ENCODE assay signal across 14 cellular contexts in genomic region chr14:60654303-60654925, GRCh38. TPM values are rescaled to one million over a fixed set of nuclear protein-coding genes. Genes with fewer than 3 reads are reported as not detected.
DNase-seq lines count a peak whose midpoint lies in the region; TF ChIP-seq lines count a peak whose summit lies in the region.
"Had no signal": no experiment of that assay in that cellular context is flagged by ENCODE, and none has a peak within 500 bp of the region (broad histone marks: within the 10 kb centered on the region; RNA-seq: fewer than 3 reads in every experiment).

No MANE protein-coding gene starts in this region.

- H3K27me3 ChIP-seq in iPS-15b (ENCODE audit: control insufficient read depth, insufficient read depth, low read length) = peaks cover 96% of the 10 kb centered on the region
- H3K27me3 ChIP-seq: brain microvascular endothelial cell had no signal

- H3K9me3 ChIP-seq in iPS-15b (ENCODE audit: control insufficient read depth, insufficient read depth, low read length) = no peaks in the 10 kb centered on the region

- H3K9ac ChIP-seq in iPS-15b (ENCODE audit: low read depth, low read length) = no peak overlapping the region

- H3K27me3 Mint-ChIP-seq in T-helper 1 cell treated with Interleukin-12 subunit alpha and Interleukin-12 subunit beta and Interleukin-4 antibody, amounts not matched to agents 30 μg/mL and 1 μg/mL, for 36 hours (ENCODE audit: low read depth) = peaks cover 97% of the 10 kb centered on the region
- peaks cover 94% of the 10 kb centered on the region for H3K27me3 Mint-ChIP-seq in type B pancreatic cell

- peak overlapping the region; percentile 35 for H3K4me3 ChIP-seq in iPS-15b (ENCODE audit: low read depth, low read length)

- peak overlapping the region; percentile 74 for H3K27ac Mint-ChIP-seq in T-helper 1 cell treated with Interleukin-12 subunit alpha and Interleukin-12 subunit beta and Interleukin-4 antibody, amounts not matched to agents 30 μg/mL and 1 μg/mL, for 36 hours
- H3K27ac Mint-ChIP-seq in type B pancreatic cell = no peak overlapping the region
- H3K27ac Mint-ChIP-seq: activated CD4-positive, alpha-beta T cell treated with anti-CD3 and anti-CD28 coated beads for 36 hours; stimulated activated effector memory CD8-positive, alpha-beta T cell treated with anti-CD3 and anti-CD28 coated beads, Interleukin-12 subunit alpha, Interleukin-12 subunit beta, amount 100 ng/mL, for 72 hours had no signal

- no peak overlapping the region for H3K4me3 Mint-ChIP-seq in T-helper 1 cell treated with Interleukin-12 subunit alpha and Interleukin-12 subunit beta and Interleukin-4 antibody, amounts not matched to agents 30 μg/mL and 1 μg/mL, for 36 hours
- H3K4me3 Mint-ChIP-seq in type B pancreatic cell = peak overlapping the region; percentile 88
- H3K4me3 Mint-ChIP-seq: activated CD4-positive, alpha-beta T cell treated with anti-CD3 and anti-CD28 coated beads for 36 hours had no signal

- peaks cover 20% of the 10 kb centered on the region for H3K36me3 Mint-ChIP-seq in T-helper 1 cell treated with Interleukin-12 subunit alpha and Interleukin-12 subunit beta and Interleukin-4 antibody, amounts not matched to agents 30 μg/mL and 1 μg/mL, for 36 hours (ENCODE audit: low read depth)
- H3K36me3 Mint-ChIP-seq in type B pancreatic cell = no peaks in the 10 kb centered on the region
- H3K36me3 Mint-ChIP-seq: stimulated activated effector memory CD8-positive, alpha-beta T cell treated with anti-CD3 and anti-CD28 coated beads, Interleukin-12 subunit alpha, Interleukin-12 subunit beta, amount 100 ng/mL, for 72 hours had no signal

- peaks cover 48% of the 10 kb centered on the region for H3K4me1 Mint-ChIP-seq in T-helper 1 cell treated with Interleukin-12 subunit alpha and Interleukin-12 subunit beta and Interleukin-4 antibody, amounts not matched to agents 30 μg/mL and 1 μg/mL, for 36 hours (ENCODE audit: low read depth)
- H3K4me1 Mint-ChIP-seq in type B pancreatic cell (ENCODE audit: unreplicated experiment) = peaks cover 68% of the 10 kb centered on the region

- H3K4me1 ChIP-seq in iPS-15b (ENCODE audit: control insufficient read depth, insufficient read depth, low read length) = peaks cover 20% of the 10 kb centered on the region

- TF ChIP-seq CTCF in type B pancreatic cell (conservative IDR thresholded peaks at IDR 0.05) = no peak

- H3K9me3 Mint-ChIP-seq in T-helper 1 cell treated with Interleukin-12 subunit alpha and Interleukin-12 subunit beta and Interleukin-4 antibody, amounts not matched to agents 30 μg/mL and 1 μg/mL, for 36 hours = peaks cover 4% of the 10 kb centered on the region
- no peaks in the 10 kb centered on the region for H3K9me3 Mint-ChIP-seq in type B pancreatic cell
- H3K9me3 Mint-ChIP-seq: stimulated activated effector memory CD8-positive, alpha-beta T cell treated with anti-CD3 and anti-CD28 coated beads, Interleukin-12 subunit alpha, Interleukin-12 subunit beta, amount 100 ng/mL, for 72 hours had no signal

- no peak for DNase-seq in T-helper 1 cell
- DNase-seq in SK-N-DZ (ENCODE audit: low spot score) = peak; percentile 49
- DNase-seq in type B pancreatic cell (ENCODE audit: extremely low spot score, unreplicated experiment) = no peak
- no peak for DNase-seq in Ammon's horn (ENCODE audit: low spot score)
- DNase-seq in GM19238 (ENCODE audit: insufficient read length, low spot score) = no peak
- no peak for DNase-seq in hippocampal formation (lab: John Stamatoyannopoulos, UW)
- DNase-seq: brain microvascular endothelial cell, NCI-H1417 treated with DMSO at 0.1 percent for 48 hours, posterior cingulate gyrus, SW 1271 had no signal

- H3K36me3 ChIP-seq in iPS-15b (ENCODE audit: control insufficient read depth, insufficient read depth, low read length) = no peaks in the 10 kb centered on the region
- H3K36me3 ChIP-seq: brain microvascular endothelial cell had no signal

RNA-seq across cellular contexts. Expression of gene SIX1, which starts 5.1 kb away (rescaled TPM):
- polyA plus RNA-seq in SK-N-DZ (2014; cell fraction: cytosol; rRNA removed) = 4.6 and 4.7 TPM in 2 replicates
- polyA plus RNA-seq in SK-N-DZ (2014; cell fraction: nucleus; rRNA removed) = 2.0 and 2.8 TPM in 2 replicates
- total RNA-seq in type B pancreatic cell (ENCODE audit: low replicate concordance) = 1.00 and 32.6 TPM in 2 replicates
- total RNA-seq: activated CD4-positive, alpha-beta T cell treated with anti-CD3 and anti-CD28 coated beads for 36 hours had no signal
